12 cellular contexts compared by ENCODE assay signal in genomic region chr6:134510920-134511319, GRCh38.
DNase-seq lines count a peak whose midpoint lies in the region; TF ChIP-seq lines count a peak whose summit lies in the region.
"Had no signal": no experiment of that assay in that cellular context is flagged by ENCODE, and none has a peak within 500 bp of the region (broad histone marks: within the 10 kb centered on the region; RNA-seq: fewer than 3 reads in every experiment).

No MANE protein-coding gene starts in this region.

- peaks cover 11% of the 10 kb centered on the region for H3K9me3 ChIP-seq in BLaER1
- no peaks in the 10 kb centered on the region for H3K9me3 ChIP-seq in Loucy (ENCODE audit: insufficient read depth, low read depth, low read length)
- H3K9me3 ChIP-seq: prostate gland had no signal

- H3K9ac ChIP-seq in BLaER1 (peak overlapping the region; percentile 63; the same call in 1 of the 2 replicates), Loucy (ENCODE audit: low read depth, low read length, poor library complexity, severe bottlenecking) (no peak overlapping the region)

- no peaks in the 10 kb centered on the region for H3K79me2 ChIP-seq in Loucy (ENCODE audit: insufficient read depth, low read length)

- H3K9me2 ChIP-seq in Loucy (replicated peaks; ENCODE audit: low read depth, low read length): no peaks in the 10 kb centered on the region

- intact Hi-C loops in posterior cingulate gyrus (cut with DNase I): no loop called here

- peak; percentile 42 for DNase-seq in RPMI7951 (ENCODE audit: low read depth)
- peak; percentile 80 for DNase-seq in medulla oblongata (ENCODE audit: extremely low spot score)
- no peak for DNase-seq in T-helper 2 cell
- DNase-seq in mucosa of gallbladder (ENCODE audit: low spot score): no peak
- no peak for DNase-seq in posterior cingulate gyrus
- DNase-seq in NCI-H128 (lab: John Stamatoyannopoulos, UW; ENCODE audit: unreplicated experiment): no peak
- DNase-seq: left cardiac atrium; naive thymus-derived CD8-positive, alpha-beta T cell had no signal

- peak overlapping the region; percentile 79 for H3K4me2 ChIP-seq in BLaER1
- H3K4me2 ChIP-seq in Loucy (ENCODE audit: low read depth, low read length, poor library complexity, severe bottlenecking): peak overlapping the region; percentile 9

- no peaks in the 10 kb centered on the region for H3F3A ChIP-seq in Loucy (ENCODE audit: low read depth)

- H4K20me1 ChIP-seq in BLaER1 (no peaks in the 10 kb centered on the region), Loucy (ENCODE audit: insufficient read depth, low read length, poor library complexity, severe bottlenecking) (no peaks in the 10 kb centered on the region)

- H3K4me1 ChIP-seq in BLaER1: peaks cover 71% of the 10 kb centered on the region
- H3K4me1 ChIP-seq in Loucy (ENCODE audit: insufficient read depth, low read length, poor library complexity, severe bottlenecking): peaks cover 9% of the 10 kb centered on the region
- H3K4me1 ChIP-seq: prostate gland had no signal

- TF ChIP-seq CTCF in Loucy (conservative IDR thresholded peaks at IDR 0.05; ENCODE audit: low read length): no peak

- H3K4me3 ChIP-seq in BLaER1 (no peak overlapping the region; the same call in 1 of the 2 replicates), Loucy (ENCODE audit: low read length, poor library complexity, severe bottlenecking) (no peak overlapping the region)
- H3K4me3 ChIP-seq: prostate gland had no signal

- no peaks in the 10 kb centered on the region for H3K36me3 ChIP-seq in BLaER1
- no peaks in the 10 kb centered on the region for H3K36me3 ChIP-seq in Loucy (ENCODE audit: insufficient read depth, low read length)
- H3K36me3 ChIP-seq: prostate gland had no signal

- peak overlapping the region; percentile 71 for H2AFZ ChIP-seq in Loucy (ENCODE audit: low read length)

- peak overlapping the region; percentile 88 for H3K27ac ChIP-seq in BLaER1
- H3K27ac ChIP-seq: prostate gland, VCaP had no signal

- no peaks in the 10 kb centered on the region for H3K27me3 ChIP-seq in BLaER1
- no peaks in the 10 kb centered on the region for H3K27me3 ChIP-seq in Loucy (ENCODE audit: insufficient read depth, low read length, poor library complexity, severe bottlenecking)

Comparison
In these comparisons a context has a peak if more than half of its experiments do, and no peak if none do; other contexts are left out.
1. DNase-seq: peak in RPMI7951 (single experiment) and medulla oblongata (single experiment); none in T-helper 2 cell (0 of 5), mucosa of gallbladder (single experiment), posterior cingulate gyrus (0 of 10) and NCI-H128 (single experiment).